ENCODE assay signal across 9 cellular contexts in the genomic region with DNA sequence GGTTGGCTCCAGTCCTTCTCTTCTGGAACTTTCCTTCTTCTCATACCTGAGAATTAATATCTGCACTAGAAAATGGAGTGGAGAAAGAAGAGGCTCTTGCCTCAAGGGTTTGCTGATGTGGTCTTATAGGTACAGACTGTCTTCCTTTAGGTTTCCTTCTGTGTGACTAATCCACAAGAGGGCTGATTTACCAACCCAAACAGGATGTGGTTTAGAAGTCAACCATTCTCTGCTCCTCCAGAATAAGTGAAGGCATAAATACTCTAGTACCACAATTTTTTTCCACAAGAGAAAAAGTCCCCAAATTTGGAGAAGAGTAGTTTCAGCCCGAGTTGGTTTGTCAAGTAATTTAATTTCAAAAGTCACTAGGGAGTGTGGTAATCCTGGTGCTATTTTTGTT.
DNase-seq lines count a peak whose midpoint lies in the region; ATAC-seq and TF ChIP-seq lines count a peak whose summit lies in the region.
"Had no signal": no experiment of that assay in that cellular context is flagged by ENCODE, and none has a peak within 500 bp of the region (broad histone marks: within the 10 kb centered on the region; RNA-seq: fewer than 3 reads in every experiment).

No MANE protein-coding gene starts in this region.

- no peaks in the 10 kb centered on the region for H3K23me2 ChIP-seq in H9 (ENCODE audit: insufficient read length, low read depth, low read length, poor library complexity, severe bottlenecking)

- H3K36me3 ChIP-seq in ACC112 (ENCODE audit: insufficient read depth, low read length) (peaks cover 76% of the 10 kb centered on the region), skeletal muscle tissue (ENCODE audit: control insufficient read depth in 3 of 3, insufficient read depth in 3 of 3, low read length in 3 of 3) (peaks cover 11 to 54% (median 43%) of the 10 kb centered on the region in 3 donors)

- no peak overlapping the region for H2BK15ac ChIP-seq in H9 (ENCODE audit: low read depth, low read length)

- H3K36me3 Mint-ChIP-seq in central memory CD8-positive, alpha-beta T cell (ENCODE audit: insufficient read depth) = no peaks in the 10 kb centered on the region
- no peaks in the 10 kb centered on the region; a peak in 1 of 7 replicates for H3K36me3 Mint-ChIP-seq in H9 (ENCODE audit: insufficient read depth in 1 of 3, low read depth in 3 of 3)

- no peak overlapping the region for H3K23ac ChIP-seq in H9 (ENCODE audit: insufficient read length, low read depth, low read length)

- peak overlapping the region; percentile 6 for H3K4me3 Mint-ChIP-seq in central memory CD8-positive, alpha-beta T cell
- H3K4me3 Mint-ChIP-seq in H9 = no peak overlapping the region
- H3K4me3 Mint-ChIP-seq: dendritic cell treated with granulocyte-macrophage colony-stimulating factor and Interleukin-4, amounts not matched to agents 40 ng/mL and 50 ng/mL, for 4 days had no signal

- ATAC-seq in GM19467 (IDR thresholded peaks at IDR 0.05; ENCODE audit: unreplicated experiment) (peak; percentile 63), GM21526 (IDR thresholded peaks at IDR 0.05; ENCODE audit: low FRiP score, unreplicated experiment) (no peak)
- peak; percentile 97 for ATAC-seq in central memory CD8-positive, alpha-beta T cell (replicated peaks; ENCODE audit: extremely low read depth, poor library complexity, severe bottlenecking)

- H4K91ac ChIP-seq in H9 (ENCODE audit: insufficient read length, low read depth, low read length) = no peak overlapping the region

- H3K9ac ChIP-seq in skeletal muscle tissue (ENCODE audit: low read depth in 1 of 3, low read length in 3 of 3) (no peak overlapping the region), H9 (ENCODE audit: extremely low read depth, insufficient read length, low read length) (no peak overlapping the region)

- DNase-seq in NOMO-1 treated with DMSO at 0.1 percent for 48 hours (lab: John Stamatoyannopoulos, UW; ENCODE audit: unreplicated experiment) = peak; percentile 81
- no peak for DNase-seq in central memory CD8-positive, alpha-beta T cell (ENCODE audit: low spot score in 2 of 2)
- DNase-seq in NCI-H2029 treated with DMSO at 0.1 percent for 48 hours (lab: John Stamatoyannopoulos, UW) = no peak
- no peak for DNase-seq in H9

- no peak overlapping the region for H2BK5ac ChIP-seq in H9 (ENCODE audit: insufficient read length, low read length)

- H3K27me3 ChIP-seq in ACC112 (ENCODE audit: insufficient read depth, low read length) (no peaks in the 10 kb centered on the region), skeletal muscle tissue (ENCODE audit: control insufficient read depth in 3 of 3, insufficient read depth in 3 of 3, low read length in 3 of 3) (no peaks in the 10 kb centered on the region), H9 (ENCODE audit: insufficient read depth, low read length) (no peaks in the 10 kb centered on the region)

- H3K27ac ChIP-seq in ACC112 (ENCODE audit: low read depth, low read length) (peak overlapping the region; percentile 88), skeletal muscle tissue (ENCODE audit: low read depth, low read length) (peak overlapping the region; percentile 19), H9 (ENCODE audit: insufficient read length, low read depth, low read length) (no peak overlapping the region)

- no peak overlapping the region for H2BK12ac ChIP-seq in H9 (ENCODE audit: insufficient read length, low read depth, low read length)

- peaks cover 13% of the 10 kb centered on the region for H3K27me3 Mint-ChIP-seq in central memory CD8-positive, alpha-beta T cell
- no peaks in the 10 kb centered on the region for H3K27me3 Mint-ChIP-seq in H9 (ENCODE audit: low read depth)

- H2AFZ ChIP-seq in ACC112 (ENCODE audit: low read length, unreplicated experiment) (no peak overlapping the region), H9 (ENCODE audit: low read length) (no peak overlapping the region)

- H3T11ph ChIP-seq in H9 (ENCODE audit: low read length) = no peak overlapping the region

- TF ChIP-seq CTCF in H9 (conservative IDR thresholded peaks at IDR 0.05) = no peak

- H4K8ac ChIP-seq in H9 (replicated peaks; ENCODE audit: insufficient read length, low read depth, low read length) = no peak overlapping the region

- no peaks in the 10 kb centered on the region for H3K79me1 ChIP-seq in H9 (ENCODE audit: insufficient read depth, low read depth, low read length, poor library complexity, severe bottlenecking)

- no peak overlapping the region for H3K14ac ChIP-seq in H9 (ENCODE audit: insufficient read depth, low read length)

- H3K27ac Mint-ChIP-seq in central memory CD8-positive, alpha-beta T cell (ENCODE audit: low read depth) = peak overlapping the region; percentile 16
- no peak overlapping the region for H3K27ac Mint-ChIP-seq in H9
- H3K27ac Mint-ChIP-seq: dendritic cell treated with granulocyte-macrophage colony-stimulating factor and Interleukin-4, amounts not matched to agents 40 ng/mL and 50 ng/mL, for 4 days had no signal

- H3K4me3 ChIP-seq in ACC112 (ENCODE audit: low read depth, low read length) = peak overlapping the region; percentile 17; the same call in 1 of the 2 replicates
- H3K4me3 ChIP-seq in skeletal muscle tissue (ENCODE audit: low read length in 3 of 3) = no peak overlapping the region

- H3K4me2 ChIP-seq in H9 (ENCODE audit: insufficient read depth, insufficient read length, low read length) = no peak overlapping the region

- WGBS in H9 (ENCODE audit: extremely low coverage, insufficient read length, low lambda C conversion rate) = no CpG with 5 or more reads among the region's 1 CpG

- H4K5ac ChIP-seq in H9 (ENCODE audit: insufficient read length, low read depth, low read length) = no peak overlapping the region

- no peak overlapping the region for H2AK5ac ChIP-seq in H9 (ENCODE audit: insufficient read length, low read length)

- H3K4ac ChIP-seq in H9 (ENCODE audit: low read depth, low read length) = no peak overlapping the region

- peaks cover 66% of the 10 kb centered on the region for H3K4me1 ChIP-seq in ACC112 (ENCODE audit: control insufficient read depth, insufficient read depth, low read length, unreplicated experiment)
- H3K4me1 ChIP-seq in skeletal muscle tissue (ENCODE audit: control insufficient read depth in 3 of 3, insufficient read depth in 3 of 3, low read length in 3 of 3) = peaks cover 0 to 5% (median 2%) of the 10 kb centered on the region in 3 donors
- H3K4me1 ChIP-seq in H9 (ENCODE audit: insufficient read depth, low read length) = no peaks in the 10 kb centered on the region

- no peaks in the 10 kb centered on the region for H4K20me1 ChIP-seq in H9 (ENCODE audit: control insufficient read depth, insufficient read depth, insufficient read length)

- H3K9me3 ChIP-seq in skeletal muscle tissue (ENCODE audit: control insufficient read depth in 3 of 3, low read length in 3 of 3) (no peaks in the 10 kb centered on the region), H9 (ENCODE audit: control insufficient read depth, low read depth, low read length) (no peaks in the 10 kb centered on the region)

- H3K9me3 Mint-ChIP-seq in central memory CD8-positive, alpha-beta T cell = no peaks in the 10 kb centered on the region
- no peaks in the 10 kb centered on the region for H3K9me3 Mint-ChIP-seq in H9

- no peak overlapping the region for H2BK120ac ChIP-seq in H9 (ENCODE audit: low read depth, low read length, poor library complexity, severe bottlenecking)

- no peak overlapping the region for H2BK20ac ChIP-seq in H9 (ENCODE audit: low read depth, low read length, poor library complexity, severe bottlenecking)

- peaks cover 44% of the 10 kb centered on the region for H3K79me2 ChIP-seq in ACC112 (ENCODE audit: control insufficient read depth, insufficient read depth, low read length, unreplicated experiment)
- H3K79me2 ChIP-seq in H9 (ENCODE audit: insufficient read depth, low read length) = no peaks in the 10 kb centered on the region

- H3K18ac ChIP-seq in H9 (ENCODE audit: insufficient read length, low read depth, low read length) = no peak overlapping the region

- H3K56ac ChIP-seq in H9 (ENCODE audit: insufficient read length, low read depth, low read length) = no peak overlapping the region

- H3K4me1 Mint-ChIP-seq in central memory CD8-positive, alpha-beta T cell = peaks cover 24% of the 10 kb centered on the region
- H3K4me1 Mint-ChIP-seq in H9 = no peaks in the 10 kb centered on the region
